In the genomic region with DNA sequence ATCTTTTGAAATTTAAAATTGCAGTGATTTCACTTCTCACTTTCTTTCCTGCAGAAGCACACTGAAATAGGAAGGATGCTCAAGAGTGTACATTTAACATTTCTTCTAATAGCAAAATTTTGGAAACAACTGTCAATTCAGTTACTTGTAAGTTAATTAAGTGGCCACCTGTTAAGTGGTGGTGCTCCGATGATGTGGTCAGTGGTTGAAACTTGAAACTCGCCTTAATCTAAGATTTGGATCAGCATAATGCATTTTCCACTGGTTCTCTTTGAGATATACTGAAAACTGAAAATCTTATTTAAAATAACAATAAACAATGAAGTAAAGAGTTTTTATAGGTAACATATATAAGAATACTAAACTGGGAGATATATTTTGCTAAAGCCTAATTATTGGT, we compare ENCODE assay signal across 31 cellular contexts. TPM values are rescaled to one million over a fixed set of nuclear protein-coding genes. Genes with fewer than 3 reads are reported as not detected.
"Had no signal": no experiment of that assay in that cellular context is flagged by ENCODE, and none has a peak within 500 bp of the region (broad histone marks: within the 10 kb centered on the region; RNA-seq: fewer than 3 reads in every experiment).

No MANE protein-coding gene starts in this region.

- H3K27me3 ChIP-seq: left lung, pancreas, suprapubic skin, tibial artery, upper lobe of right lung had no signal

- H3K36me3 ChIP-seq: left lung, lower lobe of right lung, pancreas, prostate gland, suprapubic skin, thoracic aorta, tibial artery, upper lobe of right lung had no signal

- ATAC-seq: left colon; left lung; lower lobe of right lung; naive thymus-derived CD8-positive, alpha-beta T cell; pancreas; right cardiac atrium; sciatic nerve; stimulated activated naive B cell treated with anti-CD40 and anti-IgM and Interleukin-4, amounts not matched to agents 10 μg/mL and 1 μg/mL and 100 μg/mL, for 72 hours; upper lobe of right lung had no signal

- H3K4me1 ChIP-seq: left lung, lower lobe of right lung, pancreas, prostate gland, suprapubic skin, tibial artery, upper lobe of right lung had no signal

- H3K4me3 ChIP-seq: left lung, lower lobe of right lung, pancreas, prostate gland, suprapubic skin, thoracic aorta, tibial artery, upper lobe of right lung had no signal

- H3K27ac ChIP-seq: left lung, lower lobe of right lung, pancreas, prostate gland, suprapubic skin, thoracic aorta, tibial artery, upper lobe of right lung had no signal

- DNase-seq: hypothalamus; immature natural killer cell; kidney; left colon; left lung; lower lobe of right lung; mammary epithelial cell; naive thymus-derived CD8-positive, alpha-beta T cell; nucleus accumbens; pancreas; posterior cingulate gyrus; retina; right cardiac atrium; stimulated activated CD4-positive, alpha-beta T cell treated with anti-CD3 and anti-CD28 coated beads, Interleukin-12 subunit alpha, Interleukin-12 subunit beta, amount 100 ng/mL, for 4 hours; stimulated activated CD4-positive, alpha-beta T cell treated with anti-CD3 and anti-CD28 coated beads, Interleukin-15, amount 100 ng/mL, for 24 hours; stimulated activated CD4-positive, alpha-beta T cell treated with anti-CD3 and anti-CD28 coated beads, Interleukin-2, amount 100 ng/mL, for 24 hours; stimulated activated CD4-positive, alpha-beta T cell treated with anti-CD3 and anti-CD28 coated beads, Interleukin-4, amount 100 ng/mL, for 1 hour; stimulated activated naive B cell treated with anti-CD40 and anti-IgM and Interleukin-4, amounts not matched to agents 10 μg/mL and 1 μg/mL and 100 μg/mL, for 72 hours; tibial artery; trophoblast cell; upper lobe of right lung had no signal

- H3K9me3 ChIP-seq: lower lobe of right lung, pancreas, prostate gland, suprapubic skin, thoracic aorta, tibial artery, upper lobe of right lung had no signal

RNA-seq across cellular contexts. Expression of a gene that starts 7.0 kb away (rescaled TPM):
- total RNA-seq: left colon; left lung; lower lobe of right lung; mammary epithelial cell; mesothelial cell of epicardium; mononuclear cell; naive thymus-derived CD8-positive, alpha-beta T cell; neural crest cell; osteoblast; pancreas; right cardiac atrium; sciatic nerve; subcutaneous adipose tissue; suprapubic skin; thoracic aorta; upper lobe of right lung had no signal
- polyA plus RNA-seq: immature natural killer cell; liver; mammary epithelial cell; naive thymus-derived CD8-positive, alpha-beta T cell; pancreas; right cardiac atrium had no signal

RNA-seq across cellular contexts. Expression of a gene that starts 40.6 kb away (rescaled TPM):
- total RNA-seq: kidney; left colon; left lung; lower lobe of right lung; mammary epithelial cell; mesothelial cell of epicardium; mononuclear cell; naive thymus-derived CD8-positive, alpha-beta T cell; neural crest cell; osteoblast; pancreas; prostate gland; sciatic nerve; subcutaneous adipose tissue; suprapubic skin; thoracic aorta; upper lobe of right lung had no signal
- polyA plus RNA-seq: immature natural killer cell; liver; mammary epithelial cell; naive thymus-derived CD8-positive, alpha-beta T cell; pancreas; right cardiac atrium had no signal

RNA-seq across cellular contexts. Expression of a gene that starts 56.0 kb away (rescaled TPM):
- total RNA-seq: kidney; left lung; liver; lower lobe of right lung; mammary epithelial cell; mononuclear cell; naive thymus-derived CD8-positive, alpha-beta T cell; neural crest cell; osteoblast; pancreas; right cardiac atrium; sciatic nerve; subcutaneous adipose tissue; suprapubic skin; thoracic aorta; upper lobe of right lung had no signal
- polyA plus RNA-seq: immature natural killer cell; liver; mammary epithelial cell; naive thymus-derived CD8-positive, alpha-beta T cell; pancreas; right cardiac atrium had no signal
